In genomic region chr4:85445058-85445639, GRCh38 we compare ENCODE assay signal across 22 cellular contexts. TPM values are rescaled to one million over a fixed set of nuclear protein-coding genes. Genes with fewer than 3 reads are reported as not detected.
"Had no signal": no experiment of that assay in that cellular context is flagged by ENCODE, and none has a peak within 500 bp of the region (broad histone marks: within the 10 kb centered on the region; RNA-seq: fewer than 3 reads in every experiment).

No MANE protein-coding gene starts in this region.

- DNase-seq: activated B cell treated with CpG ODN at 0.5 μM for 24 hours; activated CD4-positive, alpha-beta T cell treated with anti-CD3 and anti-CD28 coated beads, Interleukin-2, amount 10 ng/mL, durations not matched to agents 24 days and 14 days; activated CD8-positive, alpha-beta memory T cell treated with anti-CD3 and anti-CD28 coated beads for 24 hours; activated naive CD4-positive, alpha-beta T cell treated with anti-CD3 and anti-CD28 coated beads, Interleukin-2, amount 10 ng/mL, durations not matched to agents 7 days and 5 days; adrenal gland; brain microvascular endothelial cell; cerebellar nuclear complex; kidney glomerular epithelial cell; occipital lobe; stimulated activated CD4-positive, alpha-beta T cell treated with anti-CD3 and anti-CD28 coated beads, Interleukin-2, amount 100 ng/mL, for 24 hours; stimulated activated naive B cell treated with anti-CD40 and anti-IgM and Interleukin-4, amounts not matched to agents 10 μg/mL and 1 μg/mL and 100 μg/mL, for 72 hours had no signal

- H3K79me2 ChIP-seq: hepatocyte had no signal

- FAIRE-seq: frontal cortex had no signal

- H3K36me3 Mint-ChIP-seq: activated naive CD4-positive, alpha-beta T cell treated with anti-CD3 and anti-CD28 coated beads, Interleukin-2, amount 10 ng/mL, durations not matched to agents 7 days and 5 days; memory B cell; natural killer cell treated with Interleukin-12 subunit alpha and Interleukin-12 subunit beta and Interleukin-15 and Interleukin-18, amount 100 ng/mL, for 72 hours; stimulated activated naive B cell treated with anti-CD40 and anti-IgM and Interleukin-4, amounts not matched to agents 10 μg/mL and 1 μg/mL and 100 μg/mL, for 72 hours had no signal

- H3K27ac Mint-ChIP-seq: activated B cell treated with CpG ODN at 0.5 μM for 24 hours; activated CD4-positive, alpha-beta T cell treated with anti-CD3 and anti-CD28 coated beads, Interleukin-2, amount 10 ng/mL, durations not matched to agents 24 days and 14 days; activated naive CD4-positive, alpha-beta T cell treated with anti-CD3 and anti-CD28 coated beads, Interleukin-2, amount 10 ng/mL, durations not matched to agents 7 days and 5 days; activated T-helper 17 cell treated with anti-CD3 and anti-CD28 coated beads, Interleukin-2, amount 50 U/mL, for 72 hours; memory B cell; natural killer cell treated with Interleukin-12 subunit alpha and Interleukin-12 subunit beta and Interleukin-15 and Interleukin-18, amount 100 ng/mL, for 72 hours; progenitor cell of endocrine pancreas; stimulated activated naive B cell treated with anti-CD40 and anti-IgM and Interleukin-4, amounts not matched to agents 10 μg/mL and 1 μg/mL and 100 μg/mL, for 72 hours; T-helper 1 cell treated with Interleukin-12 subunit alpha and Interleukin-12 subunit beta and Interleukin-4 antibody, amounts not matched to agents 30 μg/mL and 1 μg/mL, for 36 hours had no signal

- H3K4me2 ChIP-seq: hepatocyte had no signal

- H3K27ac ChIP-seq: adrenal gland, brain microvascular endothelial cell, dorsolateral prefrontal cortex, hepatocyte, suprapubic skin had no signal

- H3K9me3 ChIP-seq: adrenal gland, suprapubic skin had no signal

- H3K4me1 Mint-ChIP-seq: activated CD4-positive, alpha-beta T cell treated with anti-CD3 and anti-CD28 coated beads, Interleukin-2, amount 10 ng/mL, durations not matched to agents 24 days and 14 days; activated naive CD4-positive, alpha-beta T cell treated with anti-CD3 and anti-CD28 coated beads, Interleukin-2, amount 10 ng/mL, durations not matched to agents 7 days and 5 days; activated T-helper 17 cell treated with anti-CD3 and anti-CD28 coated beads, Interleukin-2, amount 50 U/mL, for 72 hours had no signal

- H3K4me3 Mint-ChIP-seq: activated B cell treated with CpG ODN at 0.5 μM for 24 hours; activated CD4-positive, alpha-beta T cell treated with anti-CD3 and anti-CD28 coated beads, Interleukin-2, amount 10 ng/mL, durations not matched to agents 24 days and 14 days; activated naive CD4-positive, alpha-beta T cell treated with anti-CD3 and anti-CD28 coated beads, Interleukin-2, amount 10 ng/mL, durations not matched to agents 7 days and 5 days; activated T-helper 17 cell treated with anti-CD3 and anti-CD28 coated beads, Interleukin-2, amount 50 U/mL, for 72 hours; memory B cell; natural killer cell treated with Interleukin-12 subunit alpha and Interleukin-12 subunit beta and Interleukin-15 and Interleukin-18, amount 100 ng/mL, for 72 hours; stimulated activated naive B cell treated with anti-CD40 and anti-IgM and Interleukin-4, amounts not matched to agents 10 μg/mL and 1 μg/mL and 100 μg/mL, for 72 hours; T-helper 1 cell treated with Interleukin-12 subunit alpha and Interleukin-12 subunit beta and Interleukin-4 antibody, amounts not matched to agents 30 μg/mL and 1 μg/mL, for 36 hours had no signal

- H3K9me3 Mint-ChIP-seq: activated B cell treated with CpG ODN at 0.5 μM for 24 hours; activated CD4-positive, alpha-beta T cell treated with anti-CD3 and anti-CD28 coated beads, Interleukin-2, amount 10 ng/mL, durations not matched to agents 24 days and 14 days; activated naive CD4-positive, alpha-beta T cell treated with anti-CD3 and anti-CD28 coated beads, Interleukin-2, amount 10 ng/mL, durations not matched to agents 7 days and 5 days; activated T-helper 17 cell treated with anti-CD3 and anti-CD28 coated beads, Interleukin-2, amount 50 U/mL, for 72 hours; memory B cell; T-helper 1 cell treated with Interleukin-12 subunit alpha and Interleukin-12 subunit beta and Interleukin-4 antibody, amounts not matched to agents 30 μg/mL and 1 μg/mL, for 36 hours had no signal

- H2AFZ ChIP-seq: hepatocyte had no signal

- H3K4me3 ChIP-seq: adrenal gland, dorsolateral prefrontal cortex, hepatocyte, suprapubic skin had no signal

- H3K36me3 ChIP-seq: adrenal gland, brain microvascular endothelial cell, suprapubic skin had no signal

- H3K4me1 ChIP-seq: adrenal gland, suprapubic skin had no signal

- H3K27me3 Mint-ChIP-seq: activated B cell treated with CpG ODN at 0.5 μM for 24 hours; activated CD4-positive, alpha-beta T cell treated with anti-CD3 and anti-CD28 coated beads, Interleukin-2, amount 10 ng/mL, durations not matched to agents 24 days and 14 days; activated naive CD4-positive, alpha-beta T cell treated with anti-CD3 and anti-CD28 coated beads, Interleukin-2, amount 10 ng/mL, durations not matched to agents 7 days and 5 days; activated T-helper 17 cell treated with anti-CD3 and anti-CD28 coated beads, Interleukin-2, amount 50 U/mL, for 72 hours; memory B cell; natural killer cell treated with Interleukin-12 subunit alpha and Interleukin-12 subunit beta and Interleukin-15 and Interleukin-18, amount 100 ng/mL, for 72 hours; progenitor cell of endocrine pancreas; stimulated activated naive B cell treated with anti-CD40 and anti-IgM and Interleukin-4, amounts not matched to agents 10 μg/mL and 1 μg/mL and 100 μg/mL, for 72 hours had no signal

- ATAC-seq: activated T-helper 17 cell treated with anti-CD3 and anti-CD28 coated beads, Interleukin-2, amount 50 U/mL, for 72 hours; natural killer cell treated with Interleukin-12 subunit alpha and Interleukin-12 subunit beta and Interleukin-15 and Interleukin-18, amount 100 ng/mL, for 72 hours; sciatic nerve; SK-N-SH treated with all-trans-retinoic acid at 6 μM for 48 hours; stimulated activated naive B cell treated with anti-CD40 and anti-IgM and Interleukin-4, amounts not matched to agents 10 μg/mL and 1 μg/mL and 100 μg/mL, for 72 hours had no signal

- H3K27me3 ChIP-seq: adrenal gland, brain microvascular endothelial cell, dorsolateral prefrontal cortex, hepatocyte, suprapubic skin had no signal

RNA-seq across cellular contexts. Expression of gene ARHGAP24, which starts 29.8 kb away (rescaled TPM):
- total RNA-seq: activated CD4-positive, alpha-beta T cell treated with anti-CD3 and anti-CD28 coated beads, Interleukin-2, amount 10 ng/mL, durations not matched to agents 24 days and 14 days had no signal
